In genomic region chr6:111804627-111805235, GRCh38 we compare ENCODE assay signal across 1 cellular context.
TF ChIP-seq lines count a peak whose summit lies in the region.

No MANE protein-coding gene starts in this region.

TF ChIP-seq in K562, 482 proteins besides CTCF, POLR2A, EP300 and RAD21 (continued from another document and continues in another):
- TF ChIP-seq USF2 (CRISPR knock-in tag; IDR thresholded peaks at IDR 0.05) (peak; percentile 62), BACH1 (tag; IDR thresholded peaks at IDR 0.05) (no peak; the same call in 1 of the 2 replicates), STAG1 (CRISPR knock-in tag; IDR thresholded peaks at IDR 0.05; ENCODE audit: borderline replicate concordance) (no peak), E2F4 (CRISPR knock-in tag; IDR thresholded peaks at IDR 0.05; ENCODE audit: low read depth) (no peak), ZNF695 (CRISPR knock-in tag; IDR thresholded peaks at IDR 0.05) (no peak), SMARCC2 (IDR thresholded peaks at IDR 0.05; ENCODE audit: low read depth) (0 out of 2 replicates have a peak, but pooled peaks have one; percentile 49), ARID3A (IDR thresholded peaks at IDR 0.05; ENCODE audit: borderline replicate concordance, low read depth, low read length) (no peak), AFF4 (CRISPR knock-in tag; IDR thresholded peaks at IDR 0.05) (no peak), FOXP4 (CRISPR knock-in tag; IDR thresholded peaks at IDR 0.05; ENCODE audit: borderline replicate concordance) (no peak), ZKSCAN3 (CRISPR knock-in tag; IDR thresholded peaks at IDR 0.05) (no peak), HOXB6 (CRISPR knock-in tag; IDR thresholded peaks at IDR 0.05; ENCODE audit: borderline replicate concordance) (no peak), ZNF280B (CRISPR knock-in tag; IDR thresholded peaks at IDR 0.05) (no peak), POLR2B (IDR thresholded peaks at IDR 0.05; ENCODE audit: low read depth, partially characterized antibody) (no peak), ZBTB7A (IDR thresholded peaks at IDR 0.05; ENCODE audit: borderline replicate concordance, control insufficient read depth, low read depth, low read length) (no peak), RNF219 (CRISPR knock-in tag; IDR thresholded peaks at IDR 0.05) (no peak), FOXA1 (IDR thresholded peaks at IDR 0.05; ENCODE audit: borderline replicate concordance) (no peak), XRCC4 (IDR thresholded peaks at IDR 0.05; ENCODE audit: extremely low read depth, insufficient read depth, insufficient read length) (no peak), ZNF507 (tag; conservative IDR thresholded peaks at IDR 0.05) (no peak), XRCC3 (IDR thresholded peaks at IDR 0.05) (no peak), PATZ1 (CRISPR knock-in tag; IDR thresholded peaks at IDR 0.05; ENCODE audit: borderline replicate concordance) (no peak), HCFC1 (IDR thresholded peaks at IDR 0.05; ENCODE audit: low read depth, low read length) (no peak), CBFB (CRISPR knock-in tag; IDR thresholded peaks at IDR 0.05) (no peak), ZNF23 (CRISPR knock-in tag; IDR thresholded peaks at IDR 0.05) (no peak), JUND (IDR thresholded peaks at IDR 0.05; ENCODE audit: borderline replicate concordance, low read depth, low read length) (peak; percentile 23; the same call in 1 of the 2 replicates), JUND (tag; IDR thresholded peaks at IDR 0.05; ENCODE audit: borderline replicate concordance, low read depth, low read length) (peak; percentile 65; the same call in 2 of the 3 replicates), ZNF655 (CRISPR knock-in tag; IDR thresholded peaks at IDR 0.05) (no peak), ELF1 (tag; IDR thresholded peaks at IDR 0.05) (no peak), RFX1 (IDR thresholded peaks at IDR 0.05) (no peak), EZH2 (IDR thresholded peaks at IDR 0.05; ENCODE audit: borderline replicate concordance, low read depth, low read length) (no peak), ZNF24 (IDR thresholded peaks at IDR 0.05) (no peak), SNAPC5 (CRISPR knock-in tag; IDR thresholded peaks at IDR 0.05) (no peak), MAFK (IDR thresholded peaks at IDR 0.05; ENCODE audit: low read length) (peak; percentile 94), RNF2 (IDR thresholded peaks at IDR 0.05) (peak; percentile 31; the same call in 1 of the 2 replicates), ZNF740 (CRISPR knock-in tag; IDR thresholded peaks at IDR 0.05) (no peak), ZNF740 (tag; IDR thresholded peaks at IDR 0.05) (no peak), COPS2 (conservative IDR thresholded peaks at IDR 0.05) (no peak), KDM4B (IDR thresholded peaks at IDR 0.05; ENCODE audit: borderline replicate concordance in 2 of 2, low read depth in 1 of 2) (no peak), RAD51 (IDR thresholded peaks at IDR 0.05; ENCODE audit: borderline replicate concordance, low read depth) (peak; percentile 38; the same call in 1 of the 2 replicates), ASH1L (IDR thresholded peaks at IDR 0.05; ENCODE audit: borderline replicate concordance, low read depth, partially characterized antibody) (no peak), ZKSCAN1 (IDR thresholded peaks at IDR 0.05; ENCODE audit: low read depth, low read length) (no peak), ZNF639 (CRISPR knock-in tag; conservative IDR thresholded peaks at IDR 0.05 in 1 of 2, IDR thresholded peaks at IDR 0.05 in 1 of 2) (0 out of 4 replicates have a peak, but pooled peaks of 1 of the 2 experiments have one; percentile 32), KDM2B (CRISPR knock-in tag; IDR thresholded peaks at IDR 0.05) (no peak), FOXK1 (CRISPR knock-in tag; IDR thresholded peaks at IDR 0.05; ENCODE audit: borderline replicate concordance) (no peak), GATAD2A (IDR thresholded peaks at IDR 0.05) (no peak)
